In genomic region chr6:37791156-37791919, GRCh38 we compare ENCODE assay signal across 1 cellular context.
TF ChIP-seq lines count a peak whose summit lies in the region.

No MANE protein-coding gene starts in this region.

TF ChIP-seq in HEK293, 187 proteins besides CTCF, POLR2A, EP300 and RAD21 (continued from another document and continues in another):
- TF ChIP-seq PRDM2 (tag by site-specific recombination; IDR thresholded peaks at IDR 0.05; ENCODE audit: borderline replicate concordance) (no peak), GLIS1 (tag by site-specific recombination; IDR thresholded peaks at IDR 0.05) (peak; percentile 42; the same call in 1 of the 2 replicates), ZNF600 (tag by site-specific recombination; IDR thresholded peaks at IDR 0.05) (peak; percentile 95), SP2 (tag by site-specific recombination; IDR thresholded peaks at IDR 0.05) (peak; percentile 72), ZBTB17 (tag by site-specific recombination; IDR thresholded peaks at IDR 0.05) (peak; percentile 99), ZNF354C (tag by site-specific recombination; IDR thresholded peaks at IDR 0.05; ENCODE audit: borderline replicate concordance, low read depth) (no peak), YY1 (tag by site-specific recombination; IDR thresholded peaks at IDR 0.05) (0 out of 2 replicates have a peak, but pooled peaks have one; percentile 17), ZNF701 (tag by site-specific recombination; IDR thresholded peaks at IDR 0.05) (no peak), PRDM4 (tag by site-specific recombination; IDR thresholded peaks at IDR 0.05) (0 out of 2 replicates have a peak, but pooled peaks have one; percentile 45), GLIS2 (tag by site-specific recombination; IDR thresholded peaks at IDR 0.05) (peak; percentile 77), ZNF777 (tag by site-specific recombination; IDR thresholded peaks at IDR 0.05; ENCODE audit: borderline replicate concordance) (no peak), ZBTB8A (tag by site-specific recombination; IDR thresholded peaks at IDR 0.05) (peak; percentile 47), ZNF184 (tag by site-specific recombination; IDR thresholded peaks at IDR 0.05) (peak; percentile 80; the same call in 1 of the 2 replicates), KLF8 (tag by site-specific recombination; IDR thresholded peaks at IDR 0.05) (peak; percentile 81; the same call in 1 of the 2 replicates), ZNF221 (tag by site-specific recombination; IDR thresholded peaks at IDR 0.05; ENCODE audit: borderline replicate concordance) (no peak), ZNF114 (tag by site-specific recombination; IDR thresholded peaks at IDR 0.05) (no peak), TRIM28 (IDR thresholded peaks at IDR 0.05; ENCODE audit: borderline replicate concordance, low read length) (peak; percentile 88; the same call in 1 of the 2 replicates), PATZ1 (tag by site-specific recombination; IDR thresholded peaks at IDR 0.05) (peak; percentile 82), KLF9 (tag by site-specific recombination; IDR thresholded peaks at IDR 0.05; ENCODE audit: low read depth) (peak; percentile 78), ZNF112 (tag by site-specific recombination; IDR thresholded peaks at IDR 0.05) (no peak), ZNF146 (tag by site-specific recombination; IDR thresholded peaks at IDR 0.05) (no peak), ZFP69B (tag by site-specific recombination; IDR thresholded peaks at IDR 0.05) (peak; percentile 56; the same call in 1 of the 2 replicates), SETDB1 (IDR thresholded peaks at IDR 0.05; ENCODE audit: insufficient read length, low read length) (no peak), ZNF501 (tag by site-specific recombination; IDR thresholded peaks at IDR 0.05) (peak; percentile 62; the same call in 1 of the 2 replicates), EGR2 (tag by site-specific recombination; IDR thresholded peaks at IDR 0.05; ENCODE audit: low read depth) (peak; percentile 48; the same call in 1 of the 2 replicates), ZNF639 (tag by site-specific recombination; IDR thresholded peaks at IDR 0.05) (peak; percentile 71; the same call in 1 of the 2 replicates), ZNF843 (tag by site-specific recombination; IDR thresholded peaks at IDR 0.05) (peak; percentile 36; the same call in 1 of the 2 replicates), ZNF664 (tag by site-specific recombination; IDR thresholded peaks at IDR 0.05) (no peak), INSM2 (tag by site-specific recombination; IDR thresholded peaks at IDR 0.05) (0 out of 2 replicates have a peak, but pooled peaks have one; percentile 38), ZNF626 (tag by site-specific recombination; IDR thresholded peaks at IDR 0.05) (no peak), REPIN1 (tag by site-specific recombination; IDR thresholded peaks at IDR 0.05; ENCODE audit: low read depth) (no peak), ZXDB (tag by site-specific recombination; IDR thresholded peaks at IDR 0.05) (peak; percentile 51; the same call in 1 of the 2 replicates), REST (tag by site-specific recombination; IDR thresholded peaks at IDR 0.05) (peak; percentile 32; the same call in 1 of the 2 replicates), KLF10 (tag by site-specific recombination; IDR thresholded peaks at IDR 0.05) (peak; percentile 84), ZNF561 (tag by site-specific recombination; IDR thresholded peaks at IDR 0.05; ENCODE audit: borderline replicate concordance) (no peak; the same call in 1 of the 2 replicates), ZBTB49 (tag by site-specific recombination; IDR thresholded peaks at IDR 0.05; ENCODE audit: low read depth) (no peak), ZNF404 (tag by site-specific recombination; IDR thresholded peaks at IDR 0.05) (no peak), KLF17 (tag by site-specific recombination; IDR thresholded peaks at IDR 0.05) (peak; percentile 86)
